Comparison of ENCODE assay signal across 8 cellular contexts in the genomic region with DNA sequence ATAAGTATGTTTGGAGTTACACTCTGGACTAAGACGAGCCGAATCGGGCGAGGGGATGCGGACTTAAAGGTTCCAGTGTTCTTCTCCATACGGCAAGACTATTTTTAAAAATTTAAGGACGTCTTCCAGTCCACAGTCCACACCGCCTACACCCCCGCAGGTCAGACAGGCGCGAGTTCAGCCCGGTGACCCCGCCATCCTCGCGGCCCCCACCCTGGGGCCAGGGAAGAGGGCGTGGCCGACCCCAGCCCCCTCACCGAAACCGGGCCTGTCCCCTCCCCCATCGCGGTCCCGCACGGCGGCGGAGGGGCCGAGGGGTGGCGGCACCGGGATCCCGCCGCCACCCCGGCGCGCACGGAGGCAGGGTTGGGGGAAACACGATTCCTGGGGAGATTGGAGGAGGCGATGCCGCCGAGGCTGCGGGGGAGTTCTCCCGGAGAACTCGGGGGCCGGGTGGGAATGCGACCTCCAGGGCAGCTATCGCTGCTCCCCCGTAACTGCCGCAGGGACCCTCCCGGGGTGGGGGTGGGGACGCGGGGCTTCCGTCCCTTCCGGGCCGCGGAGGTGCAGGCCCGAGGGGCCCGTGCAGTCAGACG. TPM values are rescaled to one million over a fixed set of nuclear protein-coding genes. Genes with fewer than 3 reads are reported as not detected.
DNase-seq lines count a peak whose midpoint lies in the region; ATAC-seq and TF ChIP-seq lines count a peak whose summit lies in the region.

No MANE protein-coding gene starts in this region.

- H3K4me1 Mint-ChIP-seq in activated naive CD8-positive, alpha-beta T cell treated with anti-CD3 and anti-CD28 coated beads, Interleukin-2, amount 50 U/mL, for 24 hours, result peaks cover 22% of the 10 kb centered on the region
- H3K4me1 Mint-ChIP-seq in immature natural killer cell, result peaks cover 14 to 23% of the 10 kb centered on the region in 2 donors

- peak overlapping the region; percentile 49 for H3K27ac Mint-ChIP-seq in activated naive CD8-positive, alpha-beta T cell treated with anti-CD3 and anti-CD28 coated beads, Interleukin-2, amount 50 U/mL, for 24 hours
- peak overlapping the region in 4 of 6 donors; percentile 34 to 83 (median 77) for H3K27ac Mint-ChIP-seq in immature natural killer cell

- POLR2A ChIA-PET in HEK293T (lab: Yijun Ruan, JAX), result interaction anchor here (0.6 to 1.9 kb wide), 6 partner anchors 16 to 46 kb away, joined by 3 to 13 read pairs (median 6); no protein-coding TSS in a partner anchor

- H3K36me3 Mint-ChIP-seq in activated naive CD8-positive, alpha-beta T cell treated with anti-CD3 and anti-CD28 coated beads, Interleukin-2, amount 50 U/mL, for 24 hours (ENCODE audit: low read depth), result no peaks in the 10 kb centered on the region
- no peaks in the 10 kb centered on the region for H3K36me3 Mint-ChIP-seq in immature natural killer cell

- ATAC-seq in HG03039 (IDR thresholded peaks at IDR 0.05; ENCODE audit: unreplicated experiment) (peak; percentile 8), HG03442 (IDR thresholded peaks at IDR 0.05; ENCODE audit: unreplicated experiment) (no peak)
- ATAC-seq in activated naive CD8-positive, alpha-beta T cell treated with anti-CD3 and anti-CD28 coated beads, Interleukin-2, amount 50 U/mL, for 24 hours, result no peak

- peaks cover 35% of the 10 kb centered on the region for H3K27me3 Mint-ChIP-seq in activated naive CD8-positive, alpha-beta T cell treated with anti-CD3 and anti-CD28 coated beads, Interleukin-2, amount 50 U/mL, for 24 hours
- peaks cover 4 to 14% (median 10%) of the 10 kb centered on the region in 3 donors for H3K27me3 Mint-ChIP-seq in immature natural killer cell (ENCODE audit: low read depth in 3 of 3)

- no peak for DNase-seq in GM12865 (ENCODE audit: low read depth)
- peak; percentile 14 for DNase-seq in activated naive CD8-positive, alpha-beta T cell treated with anti-CD3 and anti-CD28 coated beads, Interleukin-2, amount 50 U/mL, for 24 hours
- no peak for DNase-seq in immature natural killer cell
- DNase-seq in substantia nigra (lab: John Stamatoyannopoulos, UW), result peak in 3 of 49 donors; percentile 18 to 68 (median 41)
- DNase-seq in HEK293T (ENCODE audit: extremely low spot score), result no peak
- no peak for DNase-seq in NCI-H226

- peak overlapping the region; percentile 69 for H3K4me3 ChIP-seq in GM12865 (ENCODE audit: low read depth, low read length)

- CTCF ChIA-PET in HEK293T (lab: Yijun Ruan, JAX), result interaction anchor here (1.0 kb wide), 1 partner anchor 22 kb away, joined by 3 read pairs; no protein-coding TSS in a partner anchor

- H3K4me3 Mint-ChIP-seq in activated naive CD8-positive, alpha-beta T cell treated with anti-CD3 and anti-CD28 coated beads, Interleukin-2, amount 50 U/mL, for 24 hours, result peak overlapping the region; percentile 63
- peak overlapping the region; percentile 79 to 87 (median 82) for H3K4me3 Mint-ChIP-seq in immature natural killer cell

- peak overlapping the region; percentile 30 for H3K27ac ChIP-seq in substantia nigra (ENCODE audit: low read depth, low read length, poor library complexity, severe bottlenecking)

- no peaks in the 10 kb centered on the region for H3K9me3 Mint-ChIP-seq in activated naive CD8-positive, alpha-beta T cell treated with anti-CD3 and anti-CD28 coated beads, Interleukin-2, amount 50 U/mL, for 24 hours
- H3K9me3 Mint-ChIP-seq in immature natural killer cell, result no peaks in the 10 kb centered on the region

- TF ChIP-seq CTCF in GM12865 (IDR thresholded peaks at IDR 0.05; ENCODE audit: insufficient read depth, low read depth, low read length, missing control alignments), result no peak

TF ChIP-seq in HEK293T, 16 proteins besides CTCF, POLR2A, EP300 and RAD21:
- TF ChIP-seq ARNT (IDR thresholded peaks at IDR 0.05) (no peak), FOXA1 (IDR thresholded peaks at IDR 0.05) (no peak), BHLHE40 (IDR thresholded peaks at IDR 0.05; ENCODE audit: borderline replicate concordance) (no peak), ZNF384 (IDR thresholded peaks at IDR 0.05) (no peak), SUZ12 (IDR thresholded peaks at IDR 0.05) (no peak), FOXK2 (IDR thresholded peaks at IDR 0.05) (no peak), FOXM1 (IDR thresholded peaks at IDR 0.05; ENCODE audit: borderline replicate concordance) (no peak), TARDBP (IDR thresholded peaks at IDR 0.05) (no peak), L3MBTL2 (conservative IDR thresholded peaks at IDR 0.05) (no peak), ELF4 (IDR thresholded peaks at IDR 0.05) (no peak), NFRKB (IDR thresholded peaks at IDR 0.05) (no peak), LEF1 (IDR thresholded peaks at IDR 0.05; ENCODE audit: borderline replicate concordance) (no peak), SP1 (IDR thresholded peaks at IDR 0.05) (no peak), CTBP1 (IDR thresholded peaks at IDR 0.05; ENCODE audit: borderline replicate concordance) (no peak)
- TF ChIP-seq, protein P1, sequence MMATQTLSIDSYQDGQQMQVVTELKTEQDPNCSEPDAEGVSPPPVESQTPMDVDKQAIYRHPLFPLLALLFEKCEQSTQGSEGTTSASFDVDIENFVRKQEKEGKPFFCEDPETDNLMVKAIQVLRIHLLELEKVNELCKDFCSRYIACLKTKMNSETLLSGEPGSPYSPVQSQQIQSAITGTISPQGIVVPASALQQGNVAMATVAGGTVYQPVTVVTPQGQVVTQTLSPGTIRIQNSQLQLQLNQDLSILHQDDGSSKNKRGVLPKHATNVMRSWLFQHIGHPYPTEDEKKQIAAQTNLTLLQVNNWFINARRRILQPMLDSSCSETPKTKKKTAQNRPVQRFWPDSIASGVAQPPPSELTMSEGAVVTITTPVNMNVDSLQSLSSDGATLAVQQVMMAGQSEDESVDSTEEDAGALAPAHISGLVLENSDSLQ (IDR thresholded peaks at IDR 0.05), result no peak

RNA-seq across cellular contexts. Expression of a gene that starts 24.6 kb away (rescaled TPM):
- polyA plus RNA-seq in immature natural killer cell, result 10 to 100 TPM; 10.1 to 17.4 (median 12.3) TPM
